9 cellular contexts compared by ENCODE assay signal in the genomic region with DNA sequence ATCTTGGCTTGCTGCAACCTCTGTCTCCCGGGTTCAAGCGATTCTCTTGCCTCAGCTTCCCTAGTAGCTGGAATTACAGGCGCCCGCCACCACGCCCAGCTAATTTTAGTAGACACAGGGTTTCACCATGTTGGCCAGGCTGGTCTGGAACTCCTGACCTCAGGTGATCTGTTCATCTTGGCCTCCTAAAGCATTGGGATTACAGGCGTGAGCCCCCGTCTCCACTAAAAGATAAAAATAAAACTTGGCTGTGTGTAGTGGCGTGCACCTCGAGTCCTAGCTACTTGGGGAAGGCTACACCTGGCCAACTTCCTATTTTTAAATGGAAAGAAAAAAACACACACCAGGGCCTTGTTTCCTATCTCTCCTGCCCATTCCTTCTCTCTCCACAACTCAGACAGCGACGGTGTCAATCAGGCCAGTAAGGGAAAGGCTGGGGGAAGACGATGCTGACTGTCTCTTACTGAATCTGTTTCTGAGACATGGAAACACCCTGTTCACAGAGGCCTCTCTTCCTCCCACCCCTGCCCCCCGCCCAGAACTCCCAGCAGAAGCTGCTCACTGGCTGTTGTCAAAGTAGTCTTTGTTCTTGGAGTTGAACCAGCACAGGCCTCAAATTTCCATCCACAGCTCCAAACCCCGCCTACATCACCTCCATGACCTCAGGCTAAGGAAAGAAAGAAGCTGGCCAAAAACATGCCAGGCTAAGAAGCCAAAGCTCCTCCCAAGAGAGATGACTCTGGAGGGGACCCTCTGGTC.
DNase-seq lines count a peak whose midpoint lies in the region; ATAC-seq, FAIRE-seq and TF ChIP-seq lines count a peak whose summit lies in the region.
"Had no signal": no experiment of that assay in that cellular context is flagged by ENCODE, and none has a peak within 500 bp of the region (broad histone marks: within the 10 kb centered on the region; RNA-seq: fewer than 3 reads in every experiment).

No MANE protein-coding gene starts in this region.

- H3K27me3 ChIP-seq in smooth muscle cell (ENCODE audit: low read depth), result no peaks in the 10 kb centered on the region

- no peak for FAIRE-seq in HTR-8/SVneo (lab: Jason Lieb, UNC)

- no peak overlapping the region for H3K9ac ChIP-seq in smooth muscle cell (ENCODE audit: low read depth)

- H3K4me1 ChIP-seq in smooth muscle cell (ENCODE audit: low read depth), result peaks cover 27% of the 10 kb centered on the region

- no peak for ATAC-seq in GM18858 (IDR thresholded peaks at IDR 0.05; ENCODE audit: unreplicated experiment)
- ATAC-seq in HG02840 (IDR thresholded peaks at IDR 0.05; ENCODE audit: low FRiP score, unreplicated experiment), result no peak

- peaks cover 74% of the 10 kb centered on the region for H3K4me1 Mint-ChIP-seq in brain

- peak; percentile 61 for DNase-seq in HTR-8/SVneo (ENCODE audit: insufficient read length, low spot score)
- peak; percentile 63 for DNase-seq in iPS-NIHi7 (ENCODE audit: extremely low spot score)
- DNase-seq in smooth muscle cell (lab: John Stamatoyannopoulos, UW; ENCODE audit: unreplicated experiment), result no peak
- DNase-seq in cerebellum (ENCODE audit: low spot score), result no peak
- DNase-seq in SIG-M5 (lab: John Stamatoyannopoulos, UW), result no peak
- DNase-seq: activated effector memory CD4-positive, alpha-beta T cell treated with anti-CD3 and anti-CD28 coated beads, Interleukin-2, amount 50 U/mL, for 16 hours had no signal

- no peaks in the 10 kb centered on the region for H3K27me3 Mint-ChIP-seq in brain

- H3K36me3 Mint-ChIP-seq in brain, result peaks cover 60% of the 10 kb centered on the region

- H2AFZ ChIP-seq in smooth muscle cell (ENCODE audit: low read depth), result no peak overlapping the region

- H3K9me3 Mint-ChIP-seq in brain, result peaks cover 0 to 21% (median 11%) of the 10 kb centered on the region in 5 experiments

- peaks cover 80% of the 10 kb centered on the region for H4K20me1 ChIP-seq in smooth muscle cell (ENCODE audit: low read depth)

- no peak overlapping the region for H3K4me3 ChIP-seq in smooth muscle cell

- H3K79me2 ChIP-seq in smooth muscle cell (ENCODE audit: low read depth), result peaks cover 84% of the 10 kb centered on the region

- no peak for TF ChIP-seq CTCF in brain (conservative IDR thresholded peaks at IDR 0.05)
- no peak for TF ChIP-seq CTCF in smooth muscle cell (IDR thresholded peaks at IDR 0.05; ENCODE audit: borderline replicate concordance, insufficient read depth, poor library complexity, severe bottlenecking)

- peak overlapping the region; percentile 48 for H3K27ac ChIP-seq in smooth muscle cell (ENCODE audit: low read depth)

- H3K27ac Mint-ChIP-seq in brain, result peak overlapping the region; percentile 64 to 98 (median 94)

- H3K9me3 ChIP-seq in smooth muscle cell (replicated peaks; ENCODE audit: low read depth), result no peaks in the 10 kb centered on the region

- WGBS in smooth muscle cell (ENCODE audit: low lambda C conversion rate), result 69% methylated on average over 14 of the region's 14 CpGs

- H3F3A ChIP-seq in smooth muscle cell (ENCODE audit: low read depth), result peaks cover 35% of the 10 kb centered on the region

- H3K4me2 ChIP-seq in smooth muscle cell, result peak overlapping the region; percentile 34

- H3K36me3 ChIP-seq in smooth muscle cell (ENCODE audit: low read depth), result no peaks in the 10 kb centered on the region

- peak overlapping the region in 3 of 5 experiments; percentile 54 to 72 (median 58) for H3K4me3 Mint-ChIP-seq in brain

Comparison
In these comparisons a context has a peak if more than half of its experiments do, and no peak if none do; other contexts are left out.
1. DNase-seq: peak in HTR-8/SVneo (single experiment) and iPS-NIHi7 (single experiment); none in smooth muscle cell (single experiment), cerebellum (single experiment) and SIG-M5 (single experiment).